In genomic region chr11:127993788-127994187, GRCh38 we compare ENCODE assay signal across 1 cellular context.
TF ChIP-seq lines count a peak whose summit lies in the region.

No MANE protein-coding gene starts in this region.

TF ChIP-seq in HCT116, 20 proteins besides CTCF, POLR2A, EP300 and RAD21:
- TF ChIP-seq FOSL1 (IDR thresholded peaks at IDR 0.05; ENCODE audit: low read depth), result no peak
- TF ChIP-seq YY1 (IDR thresholded peaks at IDR 0.05; ENCODE audit: extremely low read depth, insufficient replicate concordance, low read depth, low read length), result no peak
- no peak for TF ChIP-seq SP1 (IDR thresholded peaks at IDR 0.05; ENCODE audit: low read depth)
- no peak for TF ChIP-seq TCF7L2 (IDR thresholded peaks at IDR 0.05; ENCODE audit: borderline replicate concordance, extremely low read depth, insufficient read depth, insufficient read length)
- no peak for TF ChIP-seq ELF1 (IDR thresholded peaks at IDR 0.05; ENCODE audit: borderline replicate concordance, low read depth)
- TF ChIP-seq ZNF274 (IDR thresholded peaks at IDR 0.05; ENCODE audit: low read depth, low read length), result no peak
- TF ChIP-seq ZBTB33 (IDR thresholded peaks at IDR 0.05; ENCODE audit: extremely low read depth, insufficient replicate concordance, low read length), result no peak
- TF ChIP-seq ZFX (IDR thresholded peaks at IDR 0.05), result no peak
- no peak for TF ChIP-seq CBX3 (IDR thresholded peaks at IDR 0.05; ENCODE audit: low read depth)
- no peak for TF ChIP-seq EZH2phosphoT487 (IDR thresholded peaks at IDR 0.05; ENCODE audit: borderline replicate concordance)
- TF ChIP-seq JUND (IDR thresholded peaks at IDR 0.05), result no peak
- TF ChIP-seq ATF3 (IDR thresholded peaks at IDR 0.05), result no peak
- no peak for TF ChIP-seq MAX (IDR thresholded peaks at IDR 0.05)
- no peak for TF ChIP-seq EZH2 (IDR thresholded peaks at IDR 0.05)
- TF ChIP-seq REST (IDR thresholded peaks at IDR 0.05; ENCODE audit: low read depth), result no peak
TF ChIP-seq in HCT116: peak in this region for 0.
